17 cellular contexts compared by ENCODE assay signal in the genomic region with DNA sequence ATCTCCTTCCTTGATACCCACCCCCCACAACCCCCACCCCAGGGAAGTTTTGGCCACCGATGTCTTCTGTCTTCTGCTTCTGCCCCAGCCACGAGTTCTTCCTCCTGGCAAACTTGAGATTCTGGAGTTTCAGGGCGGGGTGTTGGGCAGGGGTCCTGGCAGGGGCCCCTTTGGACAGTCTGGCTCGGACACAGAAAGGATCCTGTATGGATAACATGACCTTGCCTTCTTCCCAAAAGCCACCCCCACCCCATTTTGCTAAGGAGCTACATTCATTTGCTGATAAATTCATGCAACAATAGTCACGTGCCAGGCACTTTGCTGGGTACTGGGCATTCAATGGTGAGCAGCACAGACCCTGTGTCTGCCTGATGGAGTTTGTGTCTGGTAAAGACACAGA. TPM values are rescaled to one million over a fixed set of nuclear protein-coding genes. Genes with fewer than 3 reads are reported as not detected.
DNase-seq lines count a peak whose midpoint lies in the region; ATAC-seq and TF ChIP-seq lines count a peak whose summit lies in the region.
"Had no signal": no experiment of that assay in that cellular context is flagged by ENCODE, and none has a peak within 500 bp of the region (broad histone marks: within the 10 kb centered on the region; RNA-seq: fewer than 3 reads in every experiment).

No MANE protein-coding gene starts in this region.

- peak overlapping the region in 1 of 2 donors; percentile 33 for H3K4me3 Mint-ChIP-seq in CD14-positive monocyte
- no peak overlapping the region for H3K4me3 Mint-ChIP-seq in natural killer cell treated with Interleukin-12 subunit alpha and Interleukin-12 subunit beta and Interleukin-15 and Interleukin-18, amount 100 ng/mL, for 72 hours
- H3K4me3 Mint-ChIP-seq: activated naive CD4-positive, alpha-beta T cell treated with anti-CD3 and anti-CD28 coated beads, Interleukin-2, amount 50 U/mL, for 24 hours; stimulated activated effector memory CD8-positive, alpha-beta T cell treated with anti-CD3 and anti-CD28 coated beads, Interleukin-12 subunit alpha, Interleukin-12 subunit beta, amount 100 ng/mL, for 72 hours had no signal

- no peaks in the 10 kb centered on the region for H3K79me2 ChIP-seq in mesendoderm (ENCODE audit: control insufficient read depth, insufficient read depth, low read length)

- no peak overlapping the region for H3K4me2 ChIP-seq in mesendoderm (ENCODE audit: low read length)

- no peak overlapping the region for H3K27ac Mint-ChIP-seq in CD14-positive monocyte
- no peak overlapping the region for H3K27ac Mint-ChIP-seq in natural killer cell treated with Interleukin-12 subunit alpha and Interleukin-12 subunit beta and Interleukin-15 and Interleukin-18, amount 100 ng/mL, for 72 hours
- H3K27ac Mint-ChIP-seq: activated naive CD4-positive, alpha-beta T cell treated with anti-CD3 and anti-CD28 coated beads, Interleukin-2, amount 50 U/mL, for 24 hours had no signal

- no peak overlapping the region for H3K18ac ChIP-seq in mesendoderm (ENCODE audit: low read length)

- no CpG with 5 or more reads among the region's 5 CpGs for WGBS in mesendoderm (ENCODE audit: extremely low coverage, insufficient coverage, low lambda C conversion rate)
- 40 to 70% (median 47%) methylated on average over 5 of the region's 5 CpGs for WGBS in spleen, 5 donors

- peaks cover 0 to 4% (median 0%) of the 10 kb centered on the region in 7 donors for H3K9me3 Mint-ChIP-seq in CD14-positive monocyte
- H3K9me3 Mint-ChIP-seq in natural killer cell treated with Interleukin-12 subunit alpha and Interleukin-12 subunit beta and Interleukin-15 and Interleukin-18, amount 100 ng/mL, for 72 hours, result no peaks in the 10 kb centered on the region
- H3K9me3 Mint-ChIP-seq: activated naive CD4-positive, alpha-beta T cell treated with anti-CD3 and anti-CD28 coated beads, Interleukin-2, amount 50 U/mL, for 24 hours; stimulated activated effector memory CD8-positive, alpha-beta T cell treated with anti-CD3 and anti-CD28 coated beads, Interleukin-12 subunit alpha, Interleukin-12 subunit beta, amount 100 ng/mL, for 72 hours had no signal

- no peak overlapping the region for H3K27ac ChIP-seq in mesendoderm (ENCODE audit: low read depth, low read length)
- H3K27ac ChIP-seq in spleen, result peak overlapping the region in 5 of 8 donors; percentile 13 to 78 (median 29)
- H3K27ac ChIP-seq: psoas muscle had no signal

- H3K4me1 Mint-ChIP-seq in CD14-positive monocyte, result peaks cover 5% of the 10 kb centered on the region
- H3K4me1 Mint-ChIP-seq in natural killer cell treated with Interleukin-12 subunit alpha and Interleukin-12 subunit beta and Interleukin-15 and Interleukin-18, amount 100 ng/mL, for 72 hours (ENCODE audit: low read depth in 2 of 2), result peaks cover 12 to 18% of the 10 kb centered on the region in 2 donors
- H3K4me1 Mint-ChIP-seq: activated naive CD4-positive, alpha-beta T cell treated with anti-CD3 and anti-CD28 coated beads, Interleukin-2, amount 50 U/mL, for 24 hours had no signal

- no peak overlapping the region for H3K23ac ChIP-seq in mesendoderm (ENCODE audit: low read length)

- no peak for TF ChIP-seq CTCF in CD14-positive monocyte (IDR thresholded peaks at IDR 0.05)
- no peak for TF ChIP-seq CTCF in spleen (IDR thresholded peaks at IDR 0.05 in 8 of 11, conservative IDR thresholded peaks at IDR 0.05 in 3 of 11)

- no peaks in the 10 kb centered on the region for H3K9me3 ChIP-seq in spleen
- H3K9me3 ChIP-seq: psoas muscle had no signal

- no peak overlapping the region for H3K9ac ChIP-seq in mesendoderm (ENCODE audit: low read length)

- H2BK120ac ChIP-seq in mesendoderm (ENCODE audit: low read depth, low read length), result no peak overlapping the region

- H2AK5ac ChIP-seq in mesendoderm (ENCODE audit: low read length), result peak overlapping the region; percentile 57

- peaks cover 25% of the 10 kb centered on the region for H3K4me1 ChIP-seq in mesendoderm (ENCODE audit: control insufficient read depth, low read depth, low read length)
- peaks cover 0 to 74% (median 8%) of the 10 kb centered on the region in 6 donors for H3K4me1 ChIP-seq in spleen

- no peaks in the 10 kb centered on the region for H3K36me3 ChIP-seq in mesendoderm (ENCODE audit: control insufficient read depth, insufficient read depth, low read length)
- H3K36me3 ChIP-seq in spleen, result no peaks in the 10 kb centered on the region

- no peak overlapping the region for H2BK15ac ChIP-seq in mesendoderm (replicated peaks; ENCODE audit: low read depth)

- no peaks in the 10 kb centered on the region for H3K27me3 ChIP-seq in mesendoderm (ENCODE audit: insufficient read depth, low read length, poor library complexity)
- peaks cover 0 to 97% (median 10%) of the 10 kb centered on the region in 7 donors for H3K27me3 ChIP-seq in spleen (replicated peaks in 1 of 7)

- TF ChIP-seq POLR2A in spleen (IDR thresholded peaks at IDR 0.05), result no peak

- no peaks in the 10 kb centered on the region for H3K79me1 ChIP-seq in mesendoderm (ENCODE audit: low read length)

- no peak overlapping the region for H4K8ac ChIP-seq in mesendoderm (ENCODE audit: low read depth, low read length)

- no peak overlapping the region for H4K5ac ChIP-seq in mesendoderm (ENCODE audit: low read length)

- no peak overlapping the region for H3K4me3 ChIP-seq in mesendoderm (ENCODE audit: low read length)
- H3K4me3 ChIP-seq in spleen, result no peak overlapping the region
- H3K4me3 ChIP-seq: psoas muscle had no signal

- no peak overlapping the region for H3K4ac ChIP-seq in mesendoderm (ENCODE audit: low read depth, low read length)

- ATAC-seq in SK-N-SH treated with all-trans-retinoic acid at 6 μM for 48 hours (no peak), GM18858 (IDR thresholded peaks at IDR 0.05; ENCODE audit: unreplicated experiment) (no peak), GM19467 (IDR thresholded peaks at IDR 0.05; ENCODE audit: unreplicated experiment) (no peak)
- ATAC-seq in natural killer cell treated with Interleukin-12 subunit alpha and Interleukin-12 subunit beta and Interleukin-15 and Interleukin-18, amount 100 ng/mL, for 72 hours, result no peak
- ATAC-seq: psoas muscle; stimulated activated effector memory CD8-positive, alpha-beta T cell treated with anti-CD3 and anti-CD28 coated beads, Interleukin-12 subunit alpha, Interleukin-12 subunit beta, amount 100 ng/mL, for 72 hours had no signal

- no peak overlapping the region for H3K56ac ChIP-seq in mesendoderm (ENCODE audit: low read length)

- intact Hi-C loops in CD14-positive monocyte (cut with micrococcal nuclease), result no loop called here
- intact Hi-C loops in spleen (cut with DNase I; ENCODE audit: low total_unique reads), result no loop called here

- peaks cover 37 to 70% (median 47%) of the 10 kb centered on the region in 3 donors for H3K27me3 Mint-ChIP-seq in CD14-positive monocyte (ENCODE audit: low read depth in 3 of 3)
- H3K27me3 Mint-ChIP-seq in natural killer cell treated with Interleukin-12 subunit alpha and Interleukin-12 subunit beta and Interleukin-15 and Interleukin-18, amount 100 ng/mL, for 72 hours, result peaks cover 52 to 70% of the 10 kb centered on the region in 2 donors

- no peak overlapping the region for H2BK5ac ChIP-seq in mesendoderm (ENCODE audit: low read length)

- DNase-seq in CD14-positive monocyte (ENCODE audit: low spot score) (peak; percentile 33), mesendoderm (no peak), spleen (no peak), NCI-H1930 (lab: John Stamatoyannopoulos, UW) (no peak)
- DNase-seq in natural killer cell treated with Interleukin-12 subunit alpha and Interleukin-12 subunit beta and Interleukin-15 and Interleukin-18, amount 100 ng/mL, for 72 hours (ENCODE audit: low spot score), result no peak
- DNase-seq: activated CD4-positive, alpha-beta T cell treated with anti-CD3 and anti-CD28 coated beads for 1 hour; central memory CD4-positive, alpha-beta T cell; DMS79 treated with DMSO at 0.1 percent for 48 hours; MM.1S had no signal

- H3K36me3 Mint-ChIP-seq in CD14-positive monocyte, result no peaks in the 10 kb centered on the region
- H3K36me3 Mint-ChIP-seq in natural killer cell treated with Interleukin-12 subunit alpha and Interleukin-12 subunit beta and Interleukin-15 and Interleukin-18, amount 100 ng/mL, for 72 hours, result no peaks in the 10 kb centered on the region
- H3K36me3 Mint-ChIP-seq: activated naive CD4-positive, alpha-beta T cell treated with anti-CD3 and anti-CD28 coated beads, Interleukin-2, amount 50 U/mL, for 24 hours; stimulated activated effector memory CD8-positive, alpha-beta T cell treated with anti-CD3 and anti-CD28 coated beads, Interleukin-12 subunit alpha, Interleukin-12 subunit beta, amount 100 ng/mL, for 72 hours had no signal

TF ChIP-seq in SK-N-SH treated with all-trans-retinoic acid at 6 μM for 48 hours, 23 proteins besides CTCF, POLR2A, EP300 and RAD21:
- TF ChIP-seq ZNF8 (CRISPR knock-in tag; IDR thresholded peaks at IDR 0.05) (no peak), TCF4 (CRISPR knock-in tag; IDR thresholded peaks at IDR 0.05; ENCODE audit: borderline replicate concordance) (0 out of 2 replicates have a peak, but pooled peaks have one; percentile 4), ISL1 (CRISPR knock-in tag; IDR thresholded peaks at IDR 0.05) (no peak), ZC3H10 (CRISPR knock-in tag; IDR thresholded peaks at IDR 0.05) (no peak)

RNA-seq across cellular contexts. Expression of a gene that starts 5.9 kb away (rescaled TPM):
- not detected for polyA plus RNA-seq in CD14-positive monocyte
- 14.5 TPM for polyA plus RNA-seq in mesendoderm (2013, experiment 1 of 2)
- polyA plus RNA-seq in mesendoderm (2013, experiment 2 of 2), result 15.0 TPM
- total RNA-seq in spleen, result 100 to 1,000 TPM in 2 of 7 donors, 10 to 100 TPM in 4, 1 to 10 TPM in 1; 7.4 to 458 (median 65.4) TPM
- 10 to 100 TPM in 2 of 3 donors, 1 to 10 TPM in 1; 7.1 to 24.0 (median 11.3) TPM for polyA plus RNA-seq in spleen
- total RNA-seq in natural killer cell treated with Interleukin-12 subunit alpha and Interleukin-12 subunit beta and Interleukin-15 and Interleukin-18, amount 100 ng/mL, for 72 hours, result 1 to 10 TPM in 1 of 2 donors, not detected in 1; 1.7 TPM

RNA-seq across cellular contexts. Expression of a gene that starts 41.5 kb away (rescaled TPM):
- polyA plus RNA-seq in CD14-positive monocyte, result under 1 TPM; 0.53 to 0.89 TPM
- 0.07 TPM for polyA plus RNA-seq in mesendoderm (2013, experiment 1 of 2)
- 0.13 TPM for polyA plus RNA-seq in mesendoderm (2013, experiment 2 of 2)
- total RNA-seq in spleen, result 1 to 10 TPM in 6 of 7 donors, not detected in 1; 1.2 to 4.7 (median 2.7) TPM
- polyA plus RNA-seq in spleen, result 1 to 10 TPM; 3.7 to 5.9 (median 5.7) TPM
- total RNA-seq in natural killer cell treated with Interleukin-12 subunit alpha and Interleukin-12 subunit beta and Interleukin-15 and Interleukin-18, amount 100 ng/mL, for 72 hours, result under 1 TPM in 1 of 2 donors, not detected in 1; 0.42 TPM
- total RNA-seq: RPMI7951 had no signal
- polyA plus RNA-seq: keratinocyte had no signal

RNA-seq across cellular contexts. Expression of a gene that starts 56.8 kb away (rescaled TPM):
- polyA plus RNA-seq in CD14-positive monocyte (1 to 10 TPM in 1 of 2 donors, under 1 TPM in 1; 0.61 to 1.3 TPM), spleen (100 to 1,000 TPM in 1 of 3 donors, 10 to 100 TPM in 2; 30.0 to 105 (median 40.9) TPM)
- 2.9 TPM for polyA plus RNA-seq in mesendoderm (2013, experiment 1 of 2)
- 2.9 TPM for polyA plus RNA-seq in mesendoderm (2013, experiment 2 of 2)
- 100 to 1,000 TPM in 4 of 7 donors, 10 to 100 TPM in 3; 54.1 to 136 (median 112) TPM for total RNA-seq in spleen
- total RNA-seq in natural killer cell treated with Interleukin-12 subunit alpha and Interleukin-12 subunit beta and Interleukin-15 and Interleukin-18, amount 100 ng/mL, for 72 hours, result 100 to 1,000 TPM in 1 of 2 donors, 10 to 100 TPM in 1; 96.0 to 110 TPM
